Comparison of ENCODE assay signal across 8 cellular contexts in genomic region chr16:19167710-19168172, GRCh38. TPM values are rescaled to one million over a fixed set of nuclear protein-coding genes. Genes with fewer than 3 reads are reported as not detected.
DNase-seq lines count a peak whose midpoint lies in the region; ATAC-seq lines count a peak whose summit lies in the region.

No MANE protein-coding gene starts in this region.

- H3K36me3 ChIP-seq in ES-I3 (ENCODE audit: insufficient read depth, low read length): no peaks in the 10 kb centered on the region

- intact Hi-C loops in right cardiac atrium (cut with DNase I): loop anchor here in 1 of 4 donors (5.0 kb wide), 1 partner anchor 80 kb away; no protein-coding TSS in a partner anchor

- peak overlapping the region; percentile 65; the same call in 1 of the 2 replicates for H3K9ac ChIP-seq in ES-I3 (ENCODE audit: low read depth, low read length)

- DNase-seq in NCI-H748 (lab: John Stamatoyannopoulos, UW; ENCODE audit: unreplicated experiment): peak; percentile 82
- peak; percentile 21 for DNase-seq in amniotic stem cell (lab: John Stamatoyannopoulos, UW)
- peak; percentile 78 to 91 (median 91) for DNase-seq in right cardiac atrium
- peak; percentile 63 for DNase-seq in putamen (ENCODE audit: low spot score)
- no peak for DNase-seq in effector CD4-positive, alpha-beta T cell

- no peaks in the 10 kb centered on the region for H3K4me1 ChIP-seq in ES-I3 (ENCODE audit: insufficient read depth, low read length)
- no peaks in the 10 kb centered on the region for H3K4me1 ChIP-seq in right cardiac atrium (ENCODE audit: control insufficient read depth, insufficient read depth, low read length)

- no peaks in the 10 kb centered on the region for H3K27me3 ChIP-seq in right cardiac atrium (ENCODE audit: control insufficient read depth, insufficient read depth)

- no peak overlapping the region for H3K27ac ChIP-seq in right cardiac atrium (ENCODE audit: low read length)

- H3K9me3 ChIP-seq in ES-I3 (ENCODE audit: control insufficient read depth, insufficient read depth, low read length) (no peaks in the 10 kb centered on the region; the same call in 1 of the 2 replicates), right cardiac atrium (ENCODE audit: control insufficient read depth, low read length) (no peaks in the 10 kb centered on the region)

- WGBS in right cardiac atrium: under 1% methylated on average over 45 of the region's 45 CpGs

- peak overlapping the region; percentile 55 for H3K4me3 ChIP-seq in right cardiac atrium (ENCODE audit: low read length)

- ATAC-seq in HG02885 (IDR thresholded peaks at IDR 0.05; ENCODE audit: poor library complexity, unreplicated experiment) (peak; percentile 57), right cardiac atrium (peak; percentile 94), GM21381 (IDR thresholded peaks at IDR 0.05; ENCODE audit: unreplicated experiment) (no peak)

RNA-seq across cellular contexts. Expression of gene SYT17, which starts 0.3 kb away (rescaled TPM):
- total RNA-seq in right cardiac atrium: 1 to 10 TPM in 2 of 4 donors, under 1 TPM in 2; 0.86 to 1.3 (median 1.1) TPM
- polyA plus RNA-seq in right cardiac atrium: 0.68 TPM

RNA-seq across cellular contexts. Expression of gene ITPRIPL2, which starts 54.0 kb away (rescaled TPM):
- 10 to 100 TPM; 16.9 to 37.0 (median 22.0) TPM for total RNA-seq in right cardiac atrium
- 5.8 TPM for polyA plus RNA-seq in right cardiac atrium
